In genomic region chr19:47497073-47497766, GRCh38 we compare ENCODE assay signal across 1 cellular context.
TF ChIP-seq lines count a peak whose summit lies in the region.

No MANE protein-coding gene starts in this region.

TF ChIP-seq in K562, 482 proteins besides CTCF, POLR2A, EP300 and RAD21 (continued from another document):
- TF ChIP-seq, protein P1, sequence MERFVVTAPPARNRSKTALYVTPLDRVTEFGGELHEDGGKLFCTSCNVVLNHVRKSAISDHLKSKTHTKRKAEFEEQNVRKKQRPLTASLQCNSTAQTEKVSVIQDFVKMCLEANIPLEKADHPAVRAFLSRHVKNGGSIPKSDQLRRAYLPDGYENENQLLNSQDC (CRISPR knock-in tag; IDR thresholded peaks at IDR 0.05), result no peak
- TF ChIP-seq, protein P2, sequence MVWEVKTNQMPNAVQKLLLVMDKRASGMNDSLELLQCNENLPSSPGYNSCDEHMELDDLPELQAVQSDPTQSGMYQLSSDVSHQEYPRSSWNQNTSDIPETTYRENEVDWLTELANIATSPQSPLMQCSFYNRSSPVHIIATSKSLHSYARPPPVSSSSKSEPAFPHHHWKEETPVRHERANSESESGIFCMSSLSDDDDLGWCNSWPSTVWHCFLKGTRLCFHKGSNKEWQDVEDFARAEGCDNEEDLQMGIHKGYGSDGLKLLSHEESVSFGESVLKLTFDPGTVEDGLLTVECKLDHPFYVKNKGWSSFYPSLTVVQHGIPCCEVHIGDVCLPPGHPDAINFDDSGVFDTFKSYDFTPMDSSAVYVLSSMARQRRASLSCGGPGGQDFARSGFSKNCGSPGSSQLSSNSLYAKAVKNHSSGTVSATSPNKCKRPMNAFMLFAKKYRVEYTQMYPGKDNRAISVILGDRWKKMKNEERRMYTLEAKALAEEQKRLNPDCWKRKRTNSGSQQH (CRISPR knock-in tag; IDR thresholded peaks at IDR 0.05), result no peak
- TF ChIP-seq PML (IDR thresholded peaks at IDR 0.05; ENCODE audit: low read length), result peak; percentile 59
- TF ChIP-seq, protein P3, sequence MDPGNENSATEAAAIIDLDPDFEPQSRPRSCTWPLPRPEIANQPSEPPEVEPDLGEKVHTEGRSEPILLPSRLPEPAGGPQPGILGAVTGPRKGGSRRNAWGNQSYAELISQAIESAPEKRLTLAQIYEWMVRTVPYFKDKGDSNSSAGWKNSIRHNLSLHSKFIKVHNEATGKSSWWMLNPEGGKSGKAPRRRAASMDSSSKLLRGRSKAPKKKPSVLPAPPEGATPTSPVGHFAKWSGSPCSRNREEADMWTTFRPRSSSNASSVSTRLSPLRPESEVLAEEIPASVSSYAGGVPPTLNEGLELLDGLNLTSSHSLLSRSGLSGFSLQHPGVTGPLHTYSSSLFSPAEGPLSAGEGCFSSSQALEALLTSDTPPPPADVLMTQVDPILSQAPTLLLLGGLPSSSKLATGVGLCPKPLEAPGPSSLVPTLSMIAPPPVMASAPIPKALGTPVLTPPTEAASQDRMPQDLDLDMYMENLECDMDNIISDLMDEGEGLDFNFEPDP (CRISPR knock-in tag; IDR thresholded peaks at IDR 0.05), result no peak
- TF ChIP-seq SMAD4 (CRISPR knock-in tag; conservative IDR thresholded peaks at IDR 0.05), result peak; percentile 89
- TF ChIP-seq SP2 (IDR thresholded peaks at IDR 0.05; ENCODE audit: extremely low read depth, low read depth, low read length, poor library complexity, severe bottlenecking), result no peak
- TF ChIP-seq, protein P4, sequence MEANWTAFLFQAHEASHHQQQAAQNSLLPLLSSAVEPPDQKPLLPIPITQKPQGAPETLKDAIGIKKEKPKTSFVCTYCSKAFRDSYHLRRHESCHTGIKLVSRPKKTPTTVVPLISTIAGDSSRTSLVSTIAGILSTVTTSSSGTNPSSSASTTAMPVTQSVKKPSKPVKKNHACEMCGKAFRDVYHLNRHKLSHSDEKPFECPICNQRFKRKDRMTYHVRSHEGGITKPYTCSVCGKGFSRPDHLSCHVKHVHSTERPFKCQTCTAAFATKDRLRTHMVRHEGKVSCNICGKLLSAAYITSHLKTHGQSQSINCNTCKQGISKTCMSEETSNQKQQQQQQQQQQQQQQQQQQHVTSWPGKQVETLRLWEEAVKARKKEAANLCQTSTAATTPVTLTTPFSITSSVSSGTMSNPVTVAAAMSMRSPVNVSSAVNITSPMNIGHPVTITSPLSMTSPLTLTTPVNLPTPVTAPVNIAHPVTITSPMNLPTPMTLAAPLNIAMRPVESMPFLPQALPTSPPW (CRISPR knock-in tag; IDR thresholded peaks at IDR 0.05), result peak; percentile 62
- TF ChIP-seq BHLHE40 (IDR thresholded peaks at IDR 0.05; ENCODE audit: low read length), result peak; percentile 64
- peak; percentile 75; the same call in 1 of the 2 replicates for TF ChIP-seq STAT5A (IDR thresholded peaks at IDR 0.05; ENCODE audit: borderline replicate concordance, low read length)
- TF ChIP-seq ZNF232 (CRISPR knock-in tag; IDR thresholded peaks at IDR 0.05), result no peak
- TF ChIP-seq ZBTB7A (IDR thresholded peaks at IDR 0.05; ENCODE audit: borderline replicate concordance, control insufficient read depth, low read depth, low read length), result peak; percentile 96
- no peak for TF ChIP-seq EZH2 (IDR thresholded peaks at IDR 0.05; ENCODE audit: borderline replicate concordance, low read depth, low read length)
- TF ChIP-seq TRIM24 (IDR thresholded peaks at IDR 0.05), result peak; percentile 64 to 81
- TF ChIP-seq PHB2 (IDR thresholded peaks at IDR 0.05; ENCODE audit: low read depth), result no peak
- 0 out of 2 replicates have a peak, but pooled peaks have one; percentile 22 for TF ChIP-seq LEF1 (IDR thresholded peaks at IDR 0.05)
- TF ChIP-seq CBX5 (IDR thresholded peaks at IDR 0.05; ENCODE audit: borderline replicate concordance, low read depth), result no peak
- TF ChIP-seq PRMT5 (CRISPR knock-in tag; IDR thresholded peaks at IDR 0.05), result no peak
- TF ChIP-seq SMARCC2 (IDR thresholded peaks at IDR 0.05; ENCODE audit: low read depth), result no peak
- TF ChIP-seq ZNF696 (CRISPR knock-in tag; conservative IDR thresholded peaks at IDR 0.05), result no peak
- TF ChIP-seq HOXB6 (CRISPR knock-in tag; IDR thresholded peaks at IDR 0.05; ENCODE audit: borderline replicate concordance), result no peak
- TF ChIP-seq NR2C1 (IDR thresholded peaks at IDR 0.05), result peak; percentile 24; the same call in 1 of the 2 replicates
- peak; percentile 46 for TF ChIP-seq NR2C1 (tag; IDR thresholded peaks at IDR 0.05)
- TF ChIP-seq, protein P5, sequence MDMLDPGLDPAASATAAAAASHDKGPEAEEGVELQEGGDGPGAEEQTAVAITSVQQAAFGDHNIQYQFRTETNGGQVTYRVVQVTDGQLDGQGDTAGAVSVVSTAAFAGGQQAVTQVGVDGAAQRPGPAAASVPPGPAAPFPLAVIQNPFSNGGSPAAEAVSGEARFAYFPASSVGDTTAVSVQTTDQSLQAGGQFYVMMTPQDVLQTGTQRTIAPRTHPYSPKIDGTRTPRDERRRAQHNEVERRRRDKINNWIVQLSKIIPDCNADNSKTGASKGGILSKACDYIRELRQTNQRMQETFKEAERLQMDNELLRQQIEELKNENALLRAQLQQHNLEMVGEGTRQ (CRISPR knock-in tag; IDR thresholded peaks at IDR 0.05), result no peak
- TF ChIP-seq GATAD2A (IDR thresholded peaks at IDR 0.05), result no peak
- peak; percentile 43; the same call in 1 of the 2 replicates for TF ChIP-seq KLF1 (tag; IDR thresholded peaks at IDR 0.05)
- 0 out of 4 replicates have a peak, but pooled peaks of 1 of the 2 experiments have one; percentile 50 for TF ChIP-seq MAZ (CRISPR knock-in tag; conservative IDR thresholded peaks at IDR 0.05 in 1 of 2, IDR thresholded peaks at IDR 0.05 in 1 of 2)
- no peak for TF ChIP-seq BCLAF1 (IDR thresholded peaks at IDR 0.05; ENCODE audit: borderline replicate concordance in 1 of 2, control insufficient read depth in 1 of 2, low read depth in 2 of 2, low read length in 1 of 2)
- TF ChIP-seq, protein P6, sequence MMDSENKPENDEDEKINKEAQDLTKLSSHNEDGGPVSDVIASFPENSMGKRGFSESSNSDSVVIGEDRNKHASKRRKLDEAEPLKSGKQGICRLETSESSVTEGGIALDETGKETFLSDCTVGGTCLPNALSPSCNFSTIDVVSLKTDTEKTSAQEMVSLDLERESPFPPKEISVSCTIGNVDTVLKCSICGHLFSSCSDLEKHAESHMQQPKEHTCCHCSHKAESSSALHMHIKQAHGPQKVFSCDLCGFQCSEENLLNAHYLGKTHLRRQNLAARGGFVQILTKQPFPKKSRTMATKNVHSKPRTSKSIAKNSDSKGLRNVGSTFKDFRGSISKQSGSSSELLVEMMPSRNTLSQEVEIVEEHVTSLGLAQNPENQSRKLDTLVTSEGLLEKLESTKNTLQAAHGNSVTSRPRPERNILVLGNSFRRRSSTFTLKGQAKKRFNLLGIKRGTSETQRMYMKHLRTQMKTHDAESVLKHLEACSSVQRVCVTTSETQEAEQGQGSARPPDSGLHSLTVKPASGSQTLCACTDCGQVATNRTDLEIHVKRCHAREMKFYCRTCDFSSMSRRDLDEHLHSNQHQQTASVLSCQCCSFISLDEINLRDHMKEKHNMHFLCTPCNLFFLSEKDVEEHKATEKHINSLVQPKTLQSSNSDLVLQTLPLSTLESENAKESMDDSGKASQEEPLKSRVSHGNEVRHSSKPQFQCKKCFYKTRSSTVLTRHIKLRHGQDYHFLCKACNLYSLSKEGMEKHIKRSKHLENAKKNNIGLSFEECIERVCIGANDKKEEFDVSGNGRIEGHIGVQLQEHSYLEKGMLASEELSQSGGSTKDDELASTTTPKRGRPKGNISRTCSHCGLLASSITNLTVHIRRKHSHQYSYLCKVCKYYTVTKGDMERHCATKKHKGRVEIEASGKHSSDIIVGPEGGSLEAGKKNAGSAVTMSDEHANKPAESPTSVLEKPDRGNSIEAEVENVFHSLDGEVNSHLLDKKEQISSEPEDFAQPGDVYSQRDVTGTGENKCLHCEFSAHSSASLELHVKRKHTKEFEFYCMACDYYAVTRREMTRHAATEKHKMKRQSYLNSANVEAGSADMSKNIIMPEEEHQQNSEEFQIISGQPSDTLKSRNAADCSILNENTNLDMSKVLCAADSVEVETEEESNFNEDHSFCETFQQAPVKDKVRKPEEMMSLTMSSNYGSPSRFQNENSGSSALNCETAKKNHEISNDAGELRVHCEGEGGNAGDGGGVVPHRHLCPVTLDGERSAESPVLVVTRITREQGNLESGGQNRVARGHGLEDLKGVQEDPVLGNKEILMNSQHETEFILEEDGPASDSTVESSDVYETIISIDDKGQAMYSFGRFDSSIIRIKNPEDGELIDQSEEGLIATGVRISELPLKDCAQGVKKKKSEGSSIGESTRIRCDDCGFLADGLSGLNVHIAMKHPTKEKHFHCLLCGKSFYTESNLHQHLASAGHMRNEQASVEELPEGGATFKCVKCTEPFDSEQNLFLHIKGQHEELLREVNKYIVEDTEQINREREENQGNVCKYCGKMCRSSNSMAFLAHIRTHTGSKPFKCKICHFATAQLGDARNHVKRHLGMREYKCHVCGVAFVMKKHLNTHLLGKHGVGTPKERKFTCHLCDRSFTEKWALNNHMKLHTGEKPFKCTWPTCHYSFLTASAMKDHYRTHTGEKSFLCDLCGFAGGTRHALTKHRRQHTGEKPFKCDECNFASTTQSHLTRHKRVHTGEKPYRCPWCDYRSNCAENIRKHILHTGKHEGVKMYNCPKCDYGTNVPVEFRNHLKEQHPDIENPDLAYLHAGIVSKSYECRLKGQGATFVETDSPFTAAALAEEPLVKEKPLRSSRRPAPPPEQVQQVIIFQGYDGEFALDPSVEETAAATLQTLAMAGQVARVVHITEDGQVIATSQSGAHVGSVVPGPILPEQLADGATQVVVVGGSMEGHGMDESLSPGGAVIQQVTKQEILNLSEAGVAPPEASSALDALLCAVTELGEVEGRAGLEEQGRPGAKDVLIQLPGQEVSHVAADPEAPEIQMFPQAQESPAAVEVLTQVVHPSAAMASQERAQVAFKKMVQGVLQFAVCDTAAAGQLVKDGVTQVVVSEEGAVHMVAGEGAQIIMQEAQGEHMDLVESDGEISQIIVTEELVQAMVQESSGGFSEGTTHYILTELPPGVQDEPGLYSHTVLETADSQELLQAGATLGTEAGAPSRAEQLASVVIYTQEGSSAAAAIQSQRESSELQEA (IDR thresholded peaks at IDR 0.05; ENCODE audit: low read depth), result no peak
- TF ChIP-seq TCF3 (CRISPR knock-in tag; IDR thresholded peaks at IDR 0.05), result peak; percentile 96
- no peak for TF ChIP-seq POLR3G (IDR thresholded peaks at IDR 0.05; ENCODE audit: extremely low read depth, insufficient read length, insufficient replicate concordance)
- TF ChIP-seq CXXC5 (CRISPR knock-in tag; IDR thresholded peaks at IDR 0.05), result peak; percentile 63
- TF ChIP-seq SMAD2 (IDR thresholded peaks at IDR 0.05; ENCODE audit: low read depth, low read length), result no peak
- no peak for TF ChIP-seq GTF2B (IDR thresholded peaks at IDR 0.05; ENCODE audit: extremely low read depth, insufficient read length)
- TF ChIP-seq USF1 (CRISPR knock-in tag; IDR thresholded peaks at IDR 0.05), result no peak
- no peak for TF ChIP-seq FOS (IDR thresholded peaks at IDR 0.05; ENCODE audit: extremely low read depth, insufficient read length)
- no peak for TF ChIP-seq GTF2E2 (tag; IDR thresholded peaks at IDR 0.05)
- peak; percentile 75 for TF ChIP-seq NFIC (IDR thresholded peaks at IDR 0.05)
- TF ChIP-seq KDM4B (IDR thresholded peaks at IDR 0.05; ENCODE audit: borderline replicate concordance in 2 of 2, low read depth in 1 of 2), result no peak
- TF ChIP-seq, protein P7, sequence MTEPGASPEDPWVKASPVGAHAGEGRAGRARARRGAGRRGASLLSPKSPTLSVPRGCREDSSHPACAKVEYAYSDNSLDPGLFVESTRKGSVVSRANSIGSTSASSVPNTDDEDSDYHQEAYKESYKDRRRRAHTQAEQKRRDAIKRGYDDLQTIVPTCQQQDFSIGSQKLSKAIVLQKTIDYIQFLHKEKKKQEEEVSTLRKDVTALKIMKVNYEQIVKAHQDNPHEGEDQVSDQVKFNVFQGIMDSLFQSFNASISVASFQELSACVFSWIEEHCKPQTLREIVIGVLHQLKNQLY (CRISPR knock-in tag; conservative IDR thresholded peaks at IDR 0.05), result no peak
- peak; percentile 48 for TF ChIP-seq HMGN3 (IDR thresholded peaks at IDR 0.05; ENCODE audit: borderline replicate concordance, extremely low read depth, insufficient read length, low read depth, low read length)
